8 cellular contexts compared by ENCODE assay signal in genomic region chr10:110803239-110803593, GRCh38.
DNase-seq lines count a peak whose midpoint lies in the region; ATAC-seq and TF ChIP-seq lines count a peak whose summit lies in the region.

No MANE protein-coding gene starts in this region.

- H3K4me3 ChIP-seq in DND-41 (ENCODE audit: low read depth in 1 of 2, low read length in 2 of 2), result no peak overlapping the region

- H3K9ac ChIP-seq in DND-41 (ENCODE audit: low read depth, low read length), result no peak overlapping the region

- H3K27me3 ChIP-seq in DND-41 (ENCODE audit: insufficient read depth, low read length, poor library complexity), result peaks cover 6% of the 10 kb centered on the region

- H3K36me3 ChIP-seq in DND-41 (ENCODE audit: insufficient read depth, low read length), result no peaks in the 10 kb centered on the region

- no peak overlapping the region for H3K4me2 ChIP-seq in DND-41 (ENCODE audit: insufficient read depth, low read length)

- peak overlapping the region; percentile 25; the same call in 1 of the 2 replicates for H2AFZ ChIP-seq in DND-41 (ENCODE audit: low read depth, low read length)

- no peak for TF ChIP-seq CTCF in DND-41 (IDR thresholded peaks at IDR 0.05; ENCODE audit: borderline replicate concordance, extremely low read depth, low read length, poor library complexity, severe bottlenecking)
- no peak for TF ChIP-seq CTCF in GM20000 (IDR thresholded peaks at IDR 0.05; ENCODE audit: extremely low read depth, missing control alignments)

- no peaks in the 10 kb centered on the region for H3K9me3 ChIP-seq in DND-41 (ENCODE audit: insufficient read depth, low read length, severe bottlenecking)

- no peak for DNase-seq in DND-41
- peak; percentile 58 for DNase-seq in GM20000 (ENCODE audit: low spot score)
- DNase-seq in globus pallidus (ENCODE audit: low spot score), result peak; percentile 12
- no peak for DNase-seq in HUDEP-2 (lab: John Stamatoyannopoulos, UW; ENCODE audit: unreplicated experiment in 76 of 76)
- no peak for DNase-seq in Ammon's horn (ENCODE audit: low spot score)
- no peak for DNase-seq in T-helper 9 cell
- no peak for DNase-seq in NCI-H1092 treated with DMSO at 0.1 percent for 48 hours (lab: John Stamatoyannopoulos, UW)

- no peaks in the 10 kb centered on the region for H4K20me1 ChIP-seq in DND-41 (ENCODE audit: insufficient read depth, low read length)

- no peak overlapping the region for H3K27ac ChIP-seq in DND-41 (ENCODE audit: low read length)

- ATAC-seq in DND-41 (ENCODE audit: insufficient read depth, low read depth) (no peak), HG03520 (IDR thresholded peaks at IDR 0.05; ENCODE audit: unreplicated experiment) (peak; percentile 58)

- peaks cover 12% of the 10 kb centered on the region for H3K4me1 ChIP-seq in DND-41 (ENCODE audit: insufficient read depth, low read length)

- no peaks in the 10 kb centered on the region for H3K79me2 ChIP-seq in DND-41 (ENCODE audit: insufficient read depth, low read length)

Comparison
In these comparisons a context has a peak if more than half of its experiments do, and no peak if none do; other contexts are left out.
1. DNase-seq: peak in GM20000 (single experiment) and globus pallidus (single experiment); none in DND-41 (single experiment), HUDEP-2 (0 of 76), Ammon's horn (single experiment), T-helper 9 cell (single experiment) and NCI-H1092 treated with DMSO at 0.1 percent for 48 hours (single experiment).